In genomic region chr10:92822964-92823363, GRCh38 we compare ENCODE assay signal across 10 cellular contexts. TPM values are rescaled to one million over a fixed set of nuclear protein-coding genes. Genes with fewer than 3 reads are reported as not detected.
DNase-seq lines count a peak whose midpoint lies in the region; ATAC-seq, FAIRE-seq and TF ChIP-seq lines count a peak whose summit lies in the region.
"Had no signal": no experiment of that assay in that cellular context is flagged by ENCODE, and none has a peak within 500 bp of the region (broad histone marks: within the 10 kb centered on the region; RNA-seq: fewer than 3 reads in every experiment).

No MANE protein-coding gene starts in this region.

- no peaks in the 10 kb centered on the region for H3K36me3 Mint-ChIP-seq in chondrocyte (ENCODE audit: low read depth)
- H3K36me3 Mint-ChIP-seq in memory B cell: no peaks in the 10 kb centered on the region
- no peaks in the 10 kb centered on the region for H3K36me3 Mint-ChIP-seq in activated naive CD4-positive, alpha-beta T cell treated with anti-CD3 and anti-CD28 coated beads, Interleukin-2, amount 10 ng/mL, durations not matched to agents 7 days and 5 days

- DNase-seq in D721Med (ENCODE audit: insufficient read length, low spot score) (no peak), Kasumi-1 (lab: John Stamatoyannopoulos, UW) (peak; percentile 68 to 81), chondrocyte (ENCODE audit: low spot score) (no peak), memory B cell (ENCODE audit: low spot score in 2 of 2) (no peak), occipital lobe (lab: John Stamatoyannopoulos, UW) (no peak), KG1 (lab: John Stamatoyannopoulos, UW) (no peak)
- DNase-seq in activated naive CD4-positive, alpha-beta T cell treated with anti-CD3 and anti-CD28 coated beads, Interleukin-2, amount 10 ng/mL, durations not matched to agents 7 days and 5 days: no peak
- DNase-seq: activated CD4-positive, alpha-beta T cell treated with anti-CD3 and anti-CD28 coated beads, Interleukin-2, amount 10 ng/mL, durations not matched to agents 24 days and 14 days; NCI-H524 had no signal

- no peaks in the 10 kb centered on the region for H3K9me3 Mint-ChIP-seq in chondrocyte (ENCODE audit: low read depth)
- no peaks in the 10 kb centered on the region for H3K9me3 Mint-ChIP-seq in memory B cell
- H3K9me3 Mint-ChIP-seq in activated naive CD4-positive, alpha-beta T cell treated with anti-CD3 and anti-CD28 coated beads, Interleukin-2, amount 10 ng/mL, durations not matched to agents 7 days and 5 days: no peaks in the 10 kb centered on the region
- H3K9me3 Mint-ChIP-seq: activated CD4-positive, alpha-beta T cell treated with anti-CD3 and anti-CD28 coated beads, Interleukin-2, amount 10 ng/mL, durations not matched to agents 24 days and 14 days had no signal

- H3K4me3 Mint-ChIP-seq in chondrocyte (ENCODE audit: unreplicated experiment): no peak overlapping the region
- H3K4me3 Mint-ChIP-seq in memory B cell: no peak overlapping the region
- H3K4me3 Mint-ChIP-seq in activated naive CD4-positive, alpha-beta T cell treated with anti-CD3 and anti-CD28 coated beads, Interleukin-2, amount 10 ng/mL, durations not matched to agents 7 days and 5 days: no peak overlapping the region
- H3K4me3 Mint-ChIP-seq: activated CD4-positive, alpha-beta T cell treated with anti-CD3 and anti-CD28 coated beads, Interleukin-2, amount 10 ng/mL, durations not matched to agents 24 days and 14 days had no signal

- peak; percentile 78 for ATAC-seq in memory B cell (ENCODE audit: low read depth)
- no peak for ATAC-seq in HG03565 (IDR thresholded peaks at IDR 0.05; ENCODE audit: unreplicated experiment)

- TF ChIP-seq CTCF in D721Med (IDR thresholded peaks at IDR 0.05; ENCODE audit: insufficient read depth, missing control alignments) (peak; percentile 19), chondrocyte (IDR thresholded peaks at IDR 0.05) (peak; percentile 66)

- CTCF ChIA-PET in activated naive CD4-positive, alpha-beta T cell treated with anti-CD3 and anti-CD28 coated beads, Interleukin-2, amount 10 ng/mL, durations not matched to agents 7 days and 5 days (lab: Charles Lee): interaction anchor here (0.7 to 1.9 kb wide), 2 partner anchors 20 to 58 kb away, joined by 3 to 8 read pairs; no protein-coding TSS in a partner anchor

- FAIRE-seq in D721Med (lab: Jason Lieb, UNC): no peak

- H3K27me3 Mint-ChIP-seq in chondrocyte (ENCODE audit: low read depth): no peaks in the 10 kb centered on the region
- no peaks in the 10 kb centered on the region for H3K27me3 Mint-ChIP-seq in memory B cell
- peaks cover 9% of the 10 kb centered on the region for H3K27me3 Mint-ChIP-seq in activated naive CD4-positive, alpha-beta T cell treated with anti-CD3 and anti-CD28 coated beads, Interleukin-2, amount 10 ng/mL, durations not matched to agents 7 days and 5 days
- H3K27me3 Mint-ChIP-seq: activated CD4-positive, alpha-beta T cell treated with anti-CD3 and anti-CD28 coated beads, Interleukin-2, amount 10 ng/mL, durations not matched to agents 24 days and 14 days had no signal

- H3K27ac Mint-ChIP-seq in chondrocyte (ENCODE audit: unreplicated experiment) (peak overlapping the region; percentile 94), memory B cell (peak overlapping the region; percentile 31)
- H3K27ac Mint-ChIP-seq in activated naive CD4-positive, alpha-beta T cell treated with anti-CD3 and anti-CD28 coated beads, Interleukin-2, amount 10 ng/mL, durations not matched to agents 7 days and 5 days: no peak overlapping the region

- H3K4me1 Mint-ChIP-seq in chondrocyte (ENCODE audit: low read depth): peaks cover 13% of the 10 kb centered on the region
- peaks cover 24% of the 10 kb centered on the region for H3K4me1 Mint-ChIP-seq in memory B cell
- peaks cover 10% of the 10 kb centered on the region for H3K4me1 Mint-ChIP-seq in activated naive CD4-positive, alpha-beta T cell treated with anti-CD3 and anti-CD28 coated beads, Interleukin-2, amount 10 ng/mL, durations not matched to agents 7 days and 5 days

RNA-seq across cellular contexts. Expression of gene EXOC6, which starts 25.4 kb away (rescaled TPM):
- total RNA-seq in chondrocyte: 7.0 to 7.2 TPM (median 7.0 TPM) in 3 replicates
- 147 TPM for total RNA-seq in occipital lobe

Comparison
In these comparisons a context has a peak if more than half of its experiments do, and no peak if none do; other contexts are left out.
1. DNase-seq: peak in Kasumi-1 (2 of 2); none in D721Med (single experiment), chondrocyte (single experiment), memory B cell (0 of 2), activated naive CD4-positive, alpha-beta T cell treated with anti-CD3 and anti-CD28 coated beads, Interleukin-2, amount 10 ng/mL, durations not matched to agents 7 days and 5 days (single experiment), occipital lobe (single experiment) and KG1 (single experiment).
2. RNA of gene EXOC6, which starts 25.4 kb away (total RNA-seq): 147 TPM in occipital lobe (single experiment); 7.0 to 7.2 TPM in chondrocyte; every median in the first group is over 10 times any median in the second.